Comparison of ENCODE assay signal across 16 cellular contexts in genomic region chr6:39840781-39841180, GRCh38. TPM values are rescaled to one million over a fixed set of nuclear protein-coding genes. Genes with fewer than 3 reads are reported as not detected.
"Had no signal": no experiment of that assay in that cellular context is flagged by ENCODE, and none has a peak within 500 bp of the region (broad histone marks: within the 10 kb centered on the region; RNA-seq: fewer than 3 reads in every experiment).

No MANE protein-coding gene starts in this region.

- H3K27ac ChIP-seq: brain microvascular endothelial cell, hepatocyte had no signal

- DNase-seq: activated CD4-positive, alpha-beta T cell treated with anti-CD3 and anti-CD28 coated beads, Interleukin-2, amount 50 U/mL, for 1 hour; activated CD4-positive, CD25-positive, alpha-beta regulatory T cell treated with anti-CD3 and anti-CD28 coated beads, Interleukin-2, amount 50 U/mL, for 72 hours; activated CD8-positive, alpha-beta memory T cell treated with anti-CD3 and anti-CD28 coated beads, Interleukin-2, amount 50 U/mL, for 4 hours; activated effector memory CD4-positive, alpha-beta T cell treated with Interleukin-2 at 50 U/mL for 16 hours; activated naive CD4-positive, alpha-beta T cell treated with anti-CD3 and anti-CD28 coated beads, Interleukin-2, amount 10 ng/mL, durations not matched to agents 7 days and 5 days; activated naive CD8-positive, alpha-beta T cell treated with anti-CD3 and anti-CD28 coated beads, Interleukin-2, amount 50 U/mL, for 24 hours; activated T-cell treated with anti-CD3 and anti-CD28 coated beads, Interleukin-2, amount 50 U/mL, for 48 hours; anterior cingulate cortex; brain microvascular endothelial cell; central memory CD4-positive, alpha-beta T cell; effector CD4-positive, alpha-beta T cell; stimulated activated CD4-positive, alpha-beta T cell treated with anti-CD3 and anti-CD28 coated beads, Interleukin-12 subunit alpha, Interleukin-12 subunit beta, amount 100 ng/mL, for 4 hours; stimulated activated CD4-positive, alpha-beta T cell treated with anti-CD3 and anti-CD28 coated beads, Interleukin-1b, Interleukin-23, amount 100 ng/mL, for 48 hours had no signal

- H2AFZ ChIP-seq: hepatocyte had no signal

- H3K36me3 ChIP-seq: brain microvascular endothelial cell had no signal

- H3K4me2 ChIP-seq: hepatocyte had no signal

- H3K27me3 ChIP-seq: brain microvascular endothelial cell, hepatocyte had no signal

- H3K4me3 ChIP-seq: coronary artery, hepatocyte had no signal

RNA-seq across cellular contexts. Expression of gene DAAM2, which starts 48.6 kb away (rescaled TPM):
- total RNA-seq: natural killer cell treated with Interleukin-12 subunit alpha and Interleukin-12 subunit beta and Interleukin-15 and Interleukin-18, amount 100 ng/mL, for 72 hours had no signal
